ENCODE assay signal across 19 cellular contexts in the genomic region with DNA sequence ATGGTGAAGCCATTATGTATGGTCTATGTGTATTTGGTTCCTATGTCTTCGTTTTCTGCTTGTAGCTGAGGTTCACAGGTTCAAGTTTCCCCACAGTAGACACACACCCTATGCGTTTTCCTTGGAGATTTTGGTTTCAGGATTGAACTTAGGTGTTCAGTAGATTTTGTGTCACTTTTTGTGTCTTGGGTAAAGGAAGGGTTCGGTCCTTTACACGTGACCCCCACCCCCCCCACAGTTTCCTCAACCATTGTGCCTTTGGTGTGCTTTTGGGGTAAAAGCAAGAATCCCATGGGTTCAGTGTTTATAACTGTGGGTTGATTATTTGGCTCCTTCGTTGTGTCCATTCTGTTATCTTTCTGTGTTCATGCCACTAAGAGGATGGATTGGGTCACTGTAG. TPM values are rescaled to one million over a fixed set of nuclear protein-coding genes. Genes with fewer than 3 reads are reported as not detected.
"Had no signal": no experiment of that assay in that cellular context is flagged by ENCODE, and none has a peak within 500 bp of the region (broad histone marks: within the 10 kb centered on the region; RNA-seq: fewer than 3 reads in every experiment).

No MANE protein-coding gene starts in this region.

RNA-seq across cellular contexts. Expression of gene POTEH, which starts 24.3 kb away (rescaled TPM):
- total RNA-seq: naive thymus-derived CD8-positive, alpha-beta T cell; natural killer cell treated with Interleukin-12 subunit alpha and Interleukin-12 subunit beta and Interleukin-15 and Interleukin-18, amount 100 ng/mL, for 72 hours; neural crest cell; omental fat pad; osteocyte; pancreas; posterior vena cava; pulmonary artery endothelial cell; right atrium auricular region; sciatic nerve; smooth muscle cell; stomach; subcutaneous adipose tissue; temporal lobe; thoracic aorta; tibial nerve; upper lobe of left lung; ureter; vagina had no signal
